In the genomic region with DNA sequence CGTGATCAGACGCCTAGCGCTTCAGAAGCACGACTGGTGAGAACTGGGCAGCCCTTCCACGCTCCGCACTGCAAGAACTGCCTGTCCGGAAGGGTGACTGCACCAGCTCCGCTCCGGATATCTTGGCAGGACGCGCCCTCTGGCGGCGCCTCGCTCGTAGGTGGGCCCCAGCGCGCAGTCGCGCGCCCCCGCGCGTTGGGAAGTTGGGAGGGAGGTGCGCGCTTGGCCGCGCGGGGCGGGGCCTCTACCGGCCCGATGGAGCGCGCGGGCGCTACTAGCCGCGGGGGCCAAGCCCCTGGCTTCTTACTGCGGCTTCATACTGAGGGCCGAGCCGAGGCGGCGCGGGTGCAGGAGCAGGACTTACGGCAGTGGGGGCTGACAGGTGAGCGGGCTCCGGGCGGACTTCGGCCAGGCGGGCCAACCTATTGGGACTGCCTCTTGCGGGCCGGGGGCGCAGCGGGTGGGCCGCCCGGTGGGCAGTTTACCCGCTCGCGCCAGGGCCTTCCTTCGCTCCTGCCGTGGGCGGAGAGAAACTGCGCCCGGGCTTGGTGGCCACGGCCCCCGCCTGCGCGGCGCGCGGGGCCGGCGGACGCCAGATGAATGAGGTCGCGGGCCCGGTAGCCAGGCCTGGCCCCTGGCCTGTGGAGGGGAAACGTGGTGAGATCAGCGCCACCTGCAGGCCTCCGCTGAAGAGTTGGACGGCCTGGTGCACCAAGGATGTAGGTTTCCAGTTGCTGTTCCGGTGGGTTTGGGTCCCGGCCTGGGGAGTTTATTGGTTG, we compare ENCODE assay signal across 1 cellular context.
TF ChIP-seq lines count a peak whose summit lies in the region.

A gene (plus strand): TSS at position 236 of the 779 bp plus-strand sequence. CDS start 20 bp downstream, at position 256.

TF ChIP-seq in HEK293, 187 proteins besides CTCF, POLR2A, EP300 and RAD21 (continued from another document and continues in another):
- TF ChIP-seq, protein P1, sequence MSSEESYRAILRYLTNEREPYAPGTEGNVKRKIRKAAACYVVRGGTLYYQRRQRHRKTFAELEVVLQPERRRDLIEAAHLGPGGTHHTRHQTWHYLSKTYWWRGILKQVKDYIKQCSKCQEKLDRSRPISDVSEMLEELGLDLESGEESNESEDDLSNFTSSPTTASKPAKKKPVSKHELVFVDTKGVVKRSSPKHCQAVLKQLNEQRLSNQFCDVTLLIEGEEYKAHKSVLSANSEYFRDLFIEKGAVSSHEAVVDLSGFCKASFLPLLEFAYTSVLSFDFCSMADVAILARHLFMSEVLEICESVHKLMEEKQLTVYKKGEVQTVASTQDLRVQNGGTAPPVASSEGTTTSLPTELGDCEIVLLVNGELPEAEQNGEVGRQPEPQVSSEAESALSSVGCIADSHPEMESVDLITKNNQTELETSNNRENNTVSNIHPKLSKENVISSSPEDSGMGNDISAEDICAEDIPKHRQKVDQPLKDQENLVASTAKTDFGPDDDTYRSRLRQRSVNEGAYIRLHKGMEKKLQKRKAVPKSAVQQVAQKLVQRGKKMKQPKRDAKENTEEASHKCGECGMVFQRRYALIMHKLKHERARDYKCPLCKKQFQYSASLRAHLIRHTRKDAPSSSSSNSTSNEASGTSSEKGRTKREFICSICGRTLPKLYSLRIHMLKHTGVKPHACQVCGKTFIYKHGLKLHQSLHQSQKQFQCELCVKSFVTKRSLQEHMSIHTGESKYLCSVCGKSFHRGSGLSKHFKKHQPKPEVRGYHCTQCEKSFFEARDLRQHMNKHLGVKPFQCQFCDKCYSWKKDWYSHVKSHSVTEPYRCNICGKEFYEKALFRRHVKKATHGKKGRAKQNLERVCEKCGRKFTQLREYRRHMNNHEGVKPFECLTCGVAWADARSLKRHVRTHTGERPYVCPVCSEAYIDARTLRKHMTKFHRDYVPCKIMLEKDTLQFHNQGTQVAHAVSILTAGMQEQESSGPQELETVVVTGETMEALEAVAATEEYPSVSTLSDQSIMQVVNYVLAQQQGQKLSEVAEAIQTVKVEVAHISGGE (tag by site-specific recombination; conservative IDR thresholded peaks at IDR 0.05; ENCODE audit: low read depth) = peak; percentile 76
- TF ChIP-seq ZNF394 (tag by site-specific recombination; IDR thresholded peaks at IDR 0.05; ENCODE audit: borderline replicate concordance) (peak; percentile 28; the same call in 1 of the 2 replicates), ZEB2 (tag by site-specific recombination; IDR thresholded peaks at IDR 0.05) (peak; percentile 54; the same call in 1 of the 2 replicates), TRIM28 (IDR thresholded peaks at IDR 0.05; ENCODE audit: borderline replicate concordance, low read length) (no peak; the same call in 1 of the 2 replicates), ZNF133 (tag by site-specific recombination; IDR thresholded peaks at IDR 0.05) (no peak), ZNF658 (tag by site-specific recombination; IDR thresholded peaks at IDR 0.05) (no peak), ZNF473 (tag by site-specific recombination; IDR thresholded peaks at IDR 0.05) (no peak), IKZF3 (tag by site-specific recombination; IDR thresholded peaks at IDR 0.05) (peak; percentile 33; the same call in 1 of the 2 replicates), GLIS1 (tag by site-specific recombination; IDR thresholded peaks at IDR 0.05) (no peak), ZNF391 (tag by site-specific recombination; IDR thresholded peaks at IDR 0.05; ENCODE audit: borderline replicate concordance, low read depth) (peak; percentile 53; the same call in 1 of the 2 replicates), ZNF10 (tag by site-specific recombination; IDR thresholded peaks at IDR 0.05) (no peak), ZNF146 (tag by site-specific recombination; IDR thresholded peaks at IDR 0.05) (no peak; the same call in 1 of the 2 replicates), YY2 (tag by site-specific recombination; IDR thresholded peaks at IDR 0.05) (no peak), ZNF433 (tag by site-specific recombination; IDR thresholded peaks at IDR 0.05; ENCODE audit: low read depth) (no peak), MZF1 (tag by site-specific recombination; IDR thresholded peaks at IDR 0.05; ENCODE audit: borderline replicate concordance) (no peak), KLF1 (tag by site-specific recombination; IDR thresholded peaks at IDR 0.05) (no peak), WT1 (tag by site-specific recombination; IDR thresholded peaks at IDR 0.05) (no peak), ZNF23 (tag by site-specific recombination; IDR thresholded peaks at IDR 0.05; ENCODE audit: borderline replicate concordance) (no peak), SCRT1 (tag by site-specific recombination; IDR thresholded peaks at IDR 0.05; ENCODE audit: borderline replicate concordance) (no peak), MYNN (tag by site-specific recombination; IDR thresholded peaks at IDR 0.05; ENCODE audit: borderline replicate concordance) (no peak), ZNF202 (tag by site-specific recombination; IDR thresholded peaks at IDR 0.05; ENCODE audit: borderline replicate concordance) (no peak), ZNF426 (tag by site-specific recombination; IDR thresholded peaks at IDR 0.05) (no peak)
- TF ChIP-seq, protein P2, sequence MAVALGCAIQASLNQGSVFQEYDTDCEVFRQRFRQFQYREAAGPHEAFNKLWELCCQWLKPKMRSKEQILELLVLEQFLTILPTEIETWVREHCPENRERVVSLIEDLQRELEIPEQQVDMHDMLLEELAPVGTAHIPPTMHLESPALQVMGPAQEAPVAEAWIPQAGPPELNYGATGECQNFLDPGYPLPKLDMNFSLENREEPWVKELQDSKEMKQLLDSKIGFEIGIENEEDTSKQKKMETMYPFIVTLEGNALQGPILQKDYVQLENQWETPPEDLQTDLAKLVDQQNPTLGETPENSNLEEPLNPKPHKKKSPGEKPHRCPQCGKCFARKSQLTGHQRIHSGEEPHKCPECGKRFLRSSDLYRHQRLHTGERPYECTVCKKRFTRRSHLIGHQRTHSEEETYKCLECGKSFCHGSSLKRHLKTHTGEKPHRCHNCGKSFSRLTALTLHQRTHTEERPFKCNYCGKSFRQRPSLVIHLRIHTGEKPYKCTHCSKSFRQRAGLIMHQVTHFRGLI (tag by site-specific recombination; IDR thresholded peaks at IDR 0.05) = no peak
- TF ChIP-seq, protein P3, sequence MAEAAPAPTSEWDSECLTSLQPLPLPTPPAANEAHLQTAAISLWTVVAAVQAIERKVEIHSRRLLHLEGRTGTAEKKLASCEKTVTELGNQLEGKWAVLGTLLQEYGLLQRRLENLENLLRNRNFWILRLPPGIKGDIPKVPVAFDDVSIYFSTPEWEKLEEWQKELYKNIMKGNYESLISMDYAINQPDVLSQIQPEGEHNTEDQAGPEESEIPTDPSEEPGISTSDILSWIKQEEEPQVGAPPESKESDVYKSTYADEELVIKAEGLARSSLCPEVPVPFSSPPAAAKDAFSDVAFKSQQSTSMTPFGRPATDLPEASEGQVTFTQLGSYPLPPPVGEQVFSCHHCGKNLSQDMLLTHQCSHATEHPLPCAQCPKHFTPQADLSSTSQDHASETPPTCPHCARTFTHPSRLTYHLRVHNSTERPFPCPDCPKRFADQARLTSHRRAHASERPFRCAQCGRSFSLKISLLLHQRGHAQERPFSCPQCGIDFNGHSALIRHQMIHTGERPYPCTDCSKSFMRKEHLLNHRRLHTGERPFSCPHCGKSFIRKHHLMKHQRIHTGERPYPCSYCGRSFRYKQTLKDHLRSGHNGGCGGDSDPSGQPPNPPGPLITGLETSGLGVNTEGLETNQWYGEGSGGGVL (tag by site-specific recombination; IDR thresholded peaks at IDR 0.05) = no peak
- TF ChIP-seq, protein P4, sequence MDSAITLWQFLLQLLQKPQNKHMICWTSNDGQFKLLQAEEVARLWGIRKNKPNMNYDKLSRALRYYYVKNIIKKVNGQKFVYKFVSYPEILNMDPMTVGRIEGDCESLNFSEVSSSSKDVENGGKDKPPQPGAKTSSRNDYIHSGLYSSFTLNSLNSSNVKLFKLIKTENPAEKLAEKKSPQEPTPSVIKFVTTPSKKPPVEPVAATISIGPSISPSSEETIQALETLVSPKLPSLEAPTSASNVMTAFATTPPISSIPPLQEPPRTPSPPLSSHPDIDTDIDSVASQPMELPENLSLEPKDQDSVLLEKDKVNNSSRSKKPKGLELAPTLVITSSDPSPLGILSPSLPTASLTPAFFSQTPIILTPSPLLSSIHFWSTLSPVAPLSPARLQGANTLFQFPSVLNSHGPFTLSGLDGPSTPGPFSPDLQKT (IDR thresholded peaks at IDR 0.05; ENCODE audit: borderline replicate concordance, low read depth, low read length) = no peak
- TF ChIP-seq, protein P5, sequence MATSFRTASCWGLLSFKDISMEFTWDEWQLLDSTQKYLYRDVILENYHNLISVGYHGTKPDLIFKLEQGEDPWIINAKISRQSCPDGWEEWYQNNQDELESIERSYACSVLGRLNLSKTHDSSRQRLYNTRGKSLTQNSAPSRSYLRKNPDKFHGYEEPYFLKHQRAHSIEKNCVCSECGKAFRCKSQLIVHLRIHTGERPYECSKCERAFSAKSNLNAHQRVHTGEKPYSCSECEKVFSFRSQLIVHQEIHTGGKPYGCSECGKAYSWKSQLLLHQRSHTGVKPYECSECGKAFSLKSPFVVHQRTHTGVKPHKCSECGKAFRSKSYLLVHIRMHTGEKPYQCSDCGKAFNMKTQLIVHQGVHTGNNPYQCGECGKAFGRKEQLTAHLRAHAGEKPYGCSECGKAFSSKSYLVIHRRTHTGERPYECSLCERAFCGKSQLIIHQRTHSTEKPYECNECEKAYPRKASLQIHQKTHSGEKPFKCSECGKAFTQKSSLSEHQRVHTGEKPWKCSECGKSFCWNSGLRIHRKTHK (tag by site-specific recombination; IDR thresholded peaks at IDR 0.05) = no peak
- TF ChIP-seq, protein P6, sequence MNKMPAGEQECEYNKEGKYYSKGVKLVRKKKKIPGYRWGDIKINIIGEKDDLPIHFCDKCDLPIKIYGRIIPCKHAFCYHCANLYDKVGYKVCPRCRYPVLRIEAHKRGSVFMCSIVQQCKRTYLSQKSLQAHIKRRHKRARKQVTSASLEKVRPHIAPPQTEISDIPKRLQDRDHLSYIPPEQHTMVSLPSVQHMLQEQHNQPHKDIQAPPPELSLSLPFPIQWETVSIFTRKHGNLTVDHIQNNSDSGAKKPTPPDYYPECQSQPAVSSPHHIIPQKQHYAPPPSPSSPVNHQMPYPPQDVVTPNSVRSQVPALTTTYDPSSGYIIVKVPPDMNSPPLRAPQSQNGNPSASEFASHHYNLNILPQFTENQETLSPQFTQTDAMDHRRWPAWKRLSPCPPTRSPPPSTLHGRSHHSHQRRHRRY (tag by site-specific recombination; IDR thresholded peaks at IDR 0.05) = no peak
- TF ChIP-seq, protein P7, sequence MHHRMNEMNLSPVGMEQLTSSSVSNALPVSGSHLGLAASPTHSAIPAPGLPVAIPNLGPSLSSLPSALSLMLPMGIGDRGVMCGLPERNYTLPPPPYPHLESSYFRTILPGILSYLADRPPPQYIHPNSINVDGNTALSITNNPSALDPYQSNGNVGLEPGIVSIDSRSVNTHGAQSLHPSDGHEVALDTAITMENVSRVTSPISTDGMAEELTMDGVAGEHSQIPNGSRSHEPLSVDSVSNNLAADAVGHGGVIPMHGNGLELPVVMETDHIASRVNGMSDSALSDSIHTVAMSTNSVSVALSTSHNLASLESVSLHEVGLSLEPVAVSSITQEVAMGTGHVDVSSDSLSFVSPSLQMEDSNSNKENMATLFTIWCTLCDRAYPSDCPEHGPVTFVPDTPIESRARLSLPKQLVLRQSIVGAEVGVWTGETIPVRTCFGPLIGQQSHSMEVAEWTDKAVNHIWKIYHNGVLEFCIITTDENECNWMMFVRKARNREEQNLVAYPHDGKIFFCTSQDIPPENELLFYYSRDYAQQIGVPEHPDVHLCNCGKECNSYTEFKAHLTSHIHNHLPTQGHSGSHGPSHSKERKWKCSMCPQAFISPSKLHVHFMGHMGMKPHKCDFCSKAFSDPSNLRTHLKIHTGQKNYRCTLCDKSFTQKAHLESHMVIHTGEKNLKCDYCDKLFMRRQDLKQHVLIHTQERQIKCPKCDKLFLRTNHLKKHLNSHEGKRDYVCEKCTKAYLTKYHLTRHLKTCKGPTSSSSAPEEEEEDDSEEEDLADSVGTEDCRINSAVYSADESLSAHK (tag by site-specific recombination; IDR thresholded peaks at IDR 0.05) = no peak; the same call in 1 of the 2 replicates
- TF ChIP-seq, protein P8, sequence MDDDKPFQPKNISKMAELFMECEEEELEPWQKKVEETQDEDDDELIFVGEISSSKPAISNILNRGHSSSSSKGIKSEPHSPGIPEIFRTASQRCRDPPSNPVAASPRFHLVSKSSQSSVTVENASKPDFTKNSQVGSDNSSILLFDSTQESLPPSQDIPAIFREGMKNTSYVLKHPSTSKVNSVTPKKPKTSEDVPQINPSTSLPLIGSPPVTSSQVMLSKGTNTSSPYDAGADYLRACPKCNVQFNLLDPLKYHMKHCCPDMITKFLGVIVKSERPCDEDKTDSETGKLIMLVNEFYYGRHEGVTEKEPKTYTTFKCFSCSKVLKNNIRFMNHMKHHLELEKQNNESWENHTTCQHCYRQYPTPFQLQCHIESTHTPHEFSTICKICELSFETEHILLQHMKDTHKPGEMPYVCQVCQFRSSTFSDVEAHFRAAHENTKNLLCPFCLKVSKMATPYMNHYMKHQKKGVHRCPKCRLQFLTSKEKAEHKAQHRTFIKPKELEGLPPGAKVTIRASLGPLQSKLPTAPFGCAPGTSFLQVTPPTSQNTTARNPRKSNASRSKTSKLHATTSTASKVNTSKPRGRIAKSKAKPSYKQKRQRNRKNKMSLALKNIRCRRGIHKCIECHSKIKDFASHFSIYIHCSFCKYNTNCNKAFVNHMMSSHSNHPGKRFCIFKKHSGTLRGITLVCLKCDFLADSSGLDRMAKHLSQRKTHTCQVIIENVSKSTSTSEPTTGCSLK (tag by site-specific recombination; IDR thresholded peaks at IDR 0.05) = no peak
- TF ChIP-seq, protein P9, sequence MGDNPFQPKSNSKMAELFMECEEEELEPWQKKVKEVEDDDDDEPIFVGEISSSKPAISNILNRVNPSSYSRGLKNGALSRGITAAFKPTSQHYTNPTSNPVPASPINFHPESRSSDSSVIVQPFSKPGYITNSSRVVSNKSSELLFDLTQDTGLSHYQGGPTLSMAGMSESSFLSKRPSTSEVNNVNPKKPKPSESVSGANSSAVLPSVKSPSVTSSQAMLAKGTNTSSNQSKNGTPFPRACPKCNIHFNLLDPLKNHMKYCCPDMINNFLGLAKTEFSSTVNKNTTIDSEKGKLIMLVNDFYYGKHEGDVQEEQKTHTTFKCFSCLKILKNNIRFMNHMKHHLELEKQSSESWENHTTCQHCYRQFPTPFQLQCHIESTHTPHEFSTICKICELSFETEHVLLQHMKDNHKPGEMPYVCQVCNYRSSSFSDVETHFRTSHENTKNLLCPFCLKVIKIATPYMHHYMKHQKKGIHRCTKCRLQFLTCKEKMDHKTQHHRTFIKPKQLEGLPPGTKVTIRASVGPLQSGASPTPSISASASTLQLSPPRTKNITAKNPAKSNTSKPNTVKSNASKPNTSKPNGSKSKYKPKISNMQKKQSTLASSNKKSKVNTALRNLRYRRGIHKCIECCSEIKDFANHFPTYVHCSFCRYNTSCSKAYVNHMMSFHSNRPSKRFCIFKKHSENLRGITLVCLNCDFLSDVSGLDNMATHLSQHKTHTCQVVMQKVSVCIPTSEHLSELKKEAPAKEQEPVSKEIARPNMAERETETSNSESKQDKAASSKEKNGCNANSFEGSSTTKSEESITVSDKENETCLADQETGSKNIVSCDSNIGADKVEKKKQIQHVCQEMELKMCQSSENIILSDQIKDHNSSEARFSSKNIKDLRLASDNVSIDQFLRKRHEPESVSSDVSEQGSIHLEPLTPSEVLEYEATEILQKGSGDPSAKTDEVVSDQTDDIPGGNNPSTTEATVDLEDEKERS (tag by site-specific recombination; IDR thresholded peaks at IDR 0.05) = no peak
- TF ChIP-seq, protein P10, sequence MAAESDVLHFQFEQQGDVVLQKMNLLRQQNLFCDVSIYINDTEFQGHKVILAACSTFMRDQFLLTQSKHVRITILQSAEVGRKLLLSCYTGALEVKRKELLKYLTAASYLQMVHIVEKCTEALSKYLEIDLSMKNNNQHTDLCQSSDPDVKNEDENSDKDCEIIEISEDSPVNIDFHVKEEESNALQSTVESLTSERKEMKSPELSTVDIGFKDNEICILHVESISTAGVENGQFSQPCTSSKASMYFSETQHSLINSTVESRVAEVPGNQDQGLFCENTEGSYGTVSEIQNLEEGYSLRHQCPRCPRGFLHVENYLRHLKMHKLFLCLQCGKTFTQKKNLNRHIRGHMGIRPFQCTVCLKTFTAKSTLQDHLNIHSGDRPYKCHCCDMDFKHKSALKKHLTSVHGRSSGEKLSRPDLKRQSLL (tag by site-specific recombination; IDR thresholded peaks at IDR 0.05) = no peak; the same call in 1 of the 2 replicates
